Comparison of ENCODE assay signal across 13 cellular contexts in genomic region chr14:20493634-20494033, GRCh38. TPM values are rescaled to one million over a fixed set of nuclear protein-coding genes. Genes with fewer than 3 reads are reported as not detected.
A peak's percentile ranks its signal among the peaks of the same experiment; 100 is the strongest.
DNase-seq lines count a peak whose midpoint lies in the region; ATAC-seq and TF ChIP-seq lines count a peak whose summit lies in the region.
"Had no signal": no experiment of that assay in that cellular context is flagged by ENCODE, and none has a peak within 500 bp of the region (broad histone marks: within the 10 kb centered on the region; RNA-seq: fewer than 3 reads in every experiment).

No MANE protein-coding gene starts in this region.

- H3K4me3 ChIP-seq in BLaER1 treated with 17β-estradiol and CSF1 and Interleukin-3, amounts not matched to agents 10 nM and 100 nM: no peak overlapping the region
- no peak overlapping the region for H3K4me3 ChIP-seq in HUES6 (ENCODE audit: low read depth, low read length)
- no peak overlapping the region for H3K4me3 ChIP-seq in right lobe of liver
- H3K4me3 ChIP-seq: ascending aorta had no signal

- H3K27me3 ChIP-seq in BLaER1 treated with 17β-estradiol and CSF1 and Interleukin-3, amounts not matched to agents 10 nM and 100 nM: no peaks in the 10 kb centered on the region
- H3K27me3 ChIP-seq in HUES6 (ENCODE audit: control insufficient read depth, insufficient read depth, low read length) (no peaks in the 10 kb centered on the region), right lobe of liver (no peaks in the 10 kb centered on the region)
- H3K27me3 ChIP-seq: ascending aorta had no signal

- no peak for TF ChIP-seq POLR2A in right lobe of liver (IDR thresholded peaks at IDR 0.05)

- peak; percentile 41 for DNase-seq in UCSD-AML1 (lab: John Stamatoyannopoulos, UW; ENCODE audit: unreplicated experiment)
- no peak for DNase-seq in right lobe of liver
- DNase-seq in NCI-H146 treated with DMSO at 0.1 percent for 48 hours (lab: John Stamatoyannopoulos, UW; ENCODE audit: unreplicated experiment): no peak
- DNase-seq in NCI-H1417 (lab: John Stamatoyannopoulos, UW): no peak
- DNase-seq: activated CD8-positive, alpha-beta memory T cell treated with anti-CD3 and anti-CD28 coated beads, Interleukin-2, amount 10 ng/mL, durations not matched to agents 7 days and 5 days; MM.1S; NCI-H82; T-cell had no signal

- H4K20me1 ChIP-seq in BLaER1 treated with 17β-estradiol and CSF1 and Interleukin-3, amounts not matched to agents 10 nM and 100 nM: no peaks in the 10 kb centered on the region

- peaks cover 68 to 96% (median 82%) of the 10 kb centered on the region in 10 experiments for H3K4me1 ChIP-seq in BLaER1 treated with 17β-estradiol and CSF1 and Interleukin-3, amounts not matched to agents 10 nM and 100 nM
- peaks cover 52% of the 10 kb centered on the region for H3K4me1 ChIP-seq in HUES6 (ENCODE audit: control insufficient read depth, insufficient read depth, low read length)
- H3K4me1 ChIP-seq in right lobe of liver: no peaks in the 10 kb centered on the region
- H3K4me1 ChIP-seq: ascending aorta had no signal

- H3K9ac ChIP-seq in BLaER1 treated with 17β-estradiol and CSF1 and Interleukin-3, amounts not matched to agents 10 nM and 100 nM: peak overlapping the region in 4 of 11 experiments; percentile 7 to 30 (median 10); a peak in 4 of 22 replicates
- H3K9ac ChIP-seq in HUES6 (ENCODE audit: low read length): peak overlapping the region; percentile 50

- no peak for TF ChIP-seq CTCF in right lobe of liver (IDR thresholded peaks at IDR 0.05)

- ATAC-seq in right lobe of liver: peak; percentile 32 to 73 (median 62)
- ATAC-seq in HG03520 (IDR thresholded peaks at IDR 0.05; ENCODE audit: unreplicated experiment): no peak
- no peak for ATAC-seq in GM19397 (IDR thresholded peaks at IDR 0.05; ENCODE audit: unreplicated experiment)
- ATAC-seq: activated CD8-positive, alpha-beta memory T cell treated with anti-CD3 and anti-CD28 coated beads, Interleukin-2, amount 10 ng/mL, durations not matched to agents 7 days and 5 days; T-cell had no signal

- H3K4me2 ChIP-seq in BLaER1 treated with 17β-estradiol and CSF1 and Interleukin-3, amounts not matched to agents 10 nM and 100 nM: peak overlapping the region; percentile 60 to 90 (median 84)

- 43% methylated on average over 2 of the region's 2 CpGs for WGBS in right lobe of liver (ENCODE audit: insufficient coverage, low coverage, low lambda C conversion rate, missing lambda C conversion rate)

- H3K27ac ChIP-seq in BLaER1 treated with 17β-estradiol and CSF1 and Interleukin-3, amounts not matched to agents 10 nM and 100 nM: peak overlapping the region in 10 of 11 experiments; percentile 9 to 82 (median 55); a peak in 19 of 22 replicates
- H3K27ac ChIP-seq in HUES6 (ENCODE audit: low read depth, low read length) (peak overlapping the region; percentile 66; the same call in 1 of the 2 replicates), right lobe of liver (no peak overlapping the region)
- H3K27ac ChIP-seq: ascending aorta had no signal

- intact Hi-C loops in right lobe of liver (cut with DNase I): no loop called here

- H3K9me3 ChIP-seq in BLaER1 treated with 17β-estradiol and CSF1 and Interleukin-3, amounts not matched to agents 10 nM and 100 nM (replicated peaks in 1 of 11): peaks cover 0 to 7% (median 0%) of the 10 kb centered on the region in 11 experiments; a peak in 2 of 22 replicates
- H3K9me3 ChIP-seq in HUES6 (ENCODE audit: control insufficient read depth, insufficient read depth, low read depth, low read length): no peaks in the 10 kb centered on the region; the same call in 1 of the 2 replicates
- H3K9me3 ChIP-seq in right lobe of liver: no peaks in the 10 kb centered on the region
- H3K9me3 ChIP-seq: ascending aorta had no signal

- no peaks in the 10 kb centered on the region for H3K36me3 ChIP-seq in BLaER1 treated with 17β-estradiol and CSF1 and Interleukin-3, amounts not matched to agents 10 nM and 100 nM
- H3K36me3 ChIP-seq in HUES6 (ENCODE audit: control insufficient read depth, insufficient read depth, low read length): no peaks in the 10 kb centered on the region
- H3K36me3 ChIP-seq in right lobe of liver: no peaks in the 10 kb centered on the region
- H3K36me3 ChIP-seq: ascending aorta had no signal

RNA-seq across cellular contexts. Expression of gene RNASE10, which starts 11.7 kb away (rescaled TPM):
- under 1 TPM in 2 of 6 experiments, not detected in 4; 0.29 to 0.40 TPM for total RNA-seq in right lobe of liver
- total RNA-seq: ascending aorta had no signal

RNA-seq across cellular contexts. Expression of gene PNP, which starts 24.4 kb away (rescaled TPM):
- 10 to 100 TPM; 22.1 to 48.9 (median 30.9) TPM for total RNA-seq in right lobe of liver

RNA-seq across cellular contexts. Expression of gene PIP4P1, which starts 32.4 kb away (rescaled TPM):
- 10 to 100 TPM in 4 of 6 experiments, 1 to 10 TPM in 2; 7.0 to 13.8 (median 11.4) TPM for total RNA-seq in right lobe of liver

RNA-seq across cellular contexts. Expression of gene APEX1, which starts 38.6 kb away (rescaled TPM):
- total RNA-seq in right lobe of liver: 10 to 100 TPM; 50.2 to 87.0 (median 59.8) TPM

RNA-seq across cellular contexts. Expression of gene OSGEP, which starts 39.0 kb away (rescaled TPM):
- 10 to 100 TPM; 11.2 to 43.8 (median 14.4) TPM for total RNA-seq in right lobe of liver

Comparison
In these comparisons a context has a peak if more than half of its experiments do, and no peak if none do; other contexts are left out.
1. H3K27ac ChIP-seq: peak in BLaER1 treated with 17β-estradiol and CSF1 and Interleukin-3, amounts not matched to agents 10 nM and 100 nM (10 of 11) and HUES6 (single experiment); none in right lobe of liver (0 of 3).
2. ATAC-seq: peak in right lobe of liver (4 of 4); none in HG03520 (single experiment) and GM19397 (single experiment).